Comparison of ENCODE assay signal across 8 cellular contexts in the genomic region with DNA sequence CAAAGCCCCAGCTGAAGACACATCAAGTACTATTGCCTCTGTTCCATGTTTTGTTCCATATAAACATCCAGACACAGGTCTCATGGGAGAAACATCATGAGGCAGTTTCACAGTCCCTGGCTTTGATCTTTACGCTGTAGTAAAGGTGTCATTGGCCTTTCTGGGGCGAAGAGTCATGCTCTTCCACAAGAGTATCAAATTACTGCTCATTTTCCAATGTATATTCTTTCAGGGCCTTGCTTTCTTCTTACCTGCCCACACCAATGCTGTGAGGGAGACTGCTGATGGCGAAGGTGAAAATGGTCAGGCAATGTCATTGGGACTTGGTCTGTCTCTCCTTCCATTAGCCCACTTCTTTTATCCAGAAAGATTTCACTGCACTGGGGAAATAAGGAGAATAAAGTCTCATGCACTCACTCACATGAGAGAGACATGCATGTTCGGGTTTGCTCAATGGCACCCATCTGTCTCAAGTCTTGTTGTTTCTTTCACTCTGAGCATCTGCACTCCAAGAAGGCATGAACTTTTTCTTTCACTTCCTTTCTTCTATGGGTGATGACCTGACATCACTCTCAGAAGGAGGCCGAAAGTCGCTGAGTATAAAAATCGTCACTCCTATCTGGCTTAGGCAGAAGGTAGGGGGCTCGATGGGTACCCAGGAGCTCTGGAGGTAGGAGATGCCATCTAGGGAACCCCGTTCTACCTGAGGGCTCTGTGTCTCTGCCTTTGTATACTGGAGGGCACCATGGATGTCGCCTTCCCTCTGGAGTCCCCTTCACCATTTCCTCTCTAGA. TPM values are rescaled to one million over a fixed set of nuclear protein-coding genes. Genes with fewer than 3 reads are reported as not detected.
A peak's percentile ranks its signal among the peaks of the same experiment; 100 is the strongest.
DNase-seq lines count a peak whose midpoint lies in the region; ATAC-seq and TF ChIP-seq lines count a peak whose summit lies in the region.

No MANE protein-coding gene starts in this region.

- H3K4me3 ChIP-seq in tibial artery: peak overlapping the region; percentile 63 to 70

- H3K27me3 ChIP-seq in tibial artery: no peaks in the 10 kb centered on the region

- no peak for DNase-seq in activated naive CD4-positive, alpha-beta T cell treated with anti-CD3 and anti-CD28 coated beads, Interleukin-2, amount 10 ng/mL, durations not matched to agents 7 days and 5 days
- DNase-seq in activated naive CD4-positive, alpha-beta T cell treated with anti-CD3 and anti-CD28 coated beads, Interleukin-2, amount 50 U/mL, for 16 hours: no peak
- DNase-seq in RPMI8226: peak; percentile 63
- DNase-seq in left kidney (ENCODE audit: low read depth, low spot score): peak; percentile 81
- DNase-seq in tibial artery: no peak
- DNase-seq in mesenteric fat pad (ENCODE audit: low spot score): no peak
- no peak for DNase-seq in AG08396 (ENCODE audit: low spot score)

- CTCF ChIA-PET in activated naive CD4-positive, alpha-beta T cell treated with anti-CD3 and anti-CD28 coated beads, Interleukin-2, amount 10 ng/mL, durations not matched to agents 7 days and 5 days (lab: Charles Lee): no interaction called here

- H3K9me3 Mint-ChIP-seq in activated naive CD4-positive, alpha-beta T cell treated with anti-CD3 and anti-CD28 coated beads, Interleukin-2, amount 10 ng/mL, durations not matched to agents 7 days and 5 days: peaks cover 5% of the 10 kb centered on the region

- H3K36me3 Mint-ChIP-seq in activated naive CD4-positive, alpha-beta T cell treated with anti-CD3 and anti-CD28 coated beads, Interleukin-2, amount 10 ng/mL, durations not matched to agents 7 days and 5 days: peaks cover 3% of the 10 kb centered on the region

- TF ChIP-seq CTCF in tibial artery (IDR thresholded peaks at IDR 0.05): no peak

- H3K36me3 ChIP-seq in tibial artery: no peaks in the 10 kb centered on the region

- peaks cover 0 to 38% (median 30%) of the 10 kb centered on the region in 4 donors for H3K4me1 ChIP-seq in tibial artery

- H3K27ac ChIP-seq in tibial artery: peak overlapping the region; percentile 73 to 83

- peaks cover 50% of the 10 kb centered on the region for H3K27me3 Mint-ChIP-seq in activated naive CD4-positive, alpha-beta T cell treated with anti-CD3 and anti-CD28 coated beads, Interleukin-2, amount 10 ng/mL, durations not matched to agents 7 days and 5 days

- H3K27ac Mint-ChIP-seq in activated naive CD4-positive, alpha-beta T cell treated with anti-CD3 and anti-CD28 coated beads, Interleukin-2, amount 10 ng/mL, durations not matched to agents 7 days and 5 days: peak overlapping the region; percentile 58

- H3K4me3 Mint-ChIP-seq in activated naive CD4-positive, alpha-beta T cell treated with anti-CD3 and anti-CD28 coated beads, Interleukin-2, amount 10 ng/mL, durations not matched to agents 7 days and 5 days: peak overlapping the region; percentile 61

- intact Hi-C loops in tibial artery (cut with DNase I; ENCODE audit: low total_unique reads): loop anchor here (5.0 kb wide), 1 partner anchor 114 kb away; no protein-coding TSS in a partner anchor

- H3K4me1 Mint-ChIP-seq in activated naive CD4-positive, alpha-beta T cell treated with anti-CD3 and anti-CD28 coated beads, Interleukin-2, amount 10 ng/mL, durations not matched to agents 7 days and 5 days: peaks cover 10% of the 10 kb centered on the region

- H3K9me3 ChIP-seq in tibial artery: no peaks in the 10 kb centered on the region

- peak; percentile 67 for ATAC-seq in HG02870 (IDR thresholded peaks at IDR 0.05; ENCODE audit: unreplicated experiment)

RNA-seq across cellular contexts. Expression of a gene that starts 1.3 kb away (rescaled TPM):
- 113 TPM for total RNA-seq in mesenteric fat pad

Comparison
In these comparisons a context has a peak if more than half of its experiments do, and no peak if none do; other contexts are left out.
1. DNase-seq: peak in RPMI8226 (single experiment) and left kidney (single experiment); none in activated naive CD4-positive, alpha-beta T cell treated with anti-CD3 and anti-CD28 coated beads, Interleukin-2, amount 10 ng/mL, durations not matched to agents 7 days and 5 days (single experiment), activated naive CD4-positive, alpha-beta T cell treated with anti-CD3 and anti-CD28 coated beads, Interleukin-2, amount 50 U/mL, for 16 hours (single experiment), tibial artery (0 of 2), mesenteric fat pad (single experiment) and AG08396 (single experiment).